In genomic region chr6:93293399-93294271, GRCh38 we compare ENCODE assay signal across 29 cellular contexts.
DNase-seq lines count a peak whose midpoint lies in the region; ATAC-seq and TF ChIP-seq lines count a peak whose summit lies in the region.
"Had no signal": no experiment of that assay in that cellular context is flagged by ENCODE, and none has a peak within 500 bp of the region (broad histone marks: within the 10 kb centered on the region; RNA-seq: fewer than 3 reads in every experiment).

No MANE protein-coding gene starts in this region.

- no peaks in the 10 kb centered on the region for H3K4me1 ChIP-seq in ovary (ENCODE audit: insufficient read depth)
- H3K4me1 ChIP-seq: BLaER1, foreskin keratinocyte, right lobe of liver, upper lobe of left lung had no signal

- no peaks in the 10 kb centered on the region for H3K36me3 ChIP-seq in ovary
- H3K36me3 ChIP-seq: BLaER1, esophagus muscularis mucosa, right lobe of liver, upper lobe of left lung had no signal

- no peak overlapping the region for H3K4me3 ChIP-seq in ovary
- H3K4me3 ChIP-seq: BLaER1, esophagus muscularis mucosa, right lobe of liver, upper lobe of left lung had no signal

- no peak for TF ChIP-seq EP300 in ovary (IDR thresholded peaks at IDR 0.05)

- H3K27me3 Mint-ChIP-seq in activated CD8-positive, alpha-beta memory T cell treated with anti-CD3 and anti-CD28 coated beads, Interleukin-2, amount 10 ng/mL, durations not matched to agents 7 days and 5 days = no peaks in the 10 kb centered on the region
- H3K27me3 Mint-ChIP-seq: activated CD4-positive, alpha-beta T cell treated with anti-CD3 and anti-CD28 coated beads, Interleukin-2, amount 10 ng/mL, durations not matched to agents 24 days and 14 days; activated T-cell treated with anti-CD3 and anti-CD28 coated beads, Interleukin-2, amount 50 U/mL, for 24 hours; dendritic cell treated with granulocyte-macrophage colony-stimulating factor and Interleukin-4, amounts not matched to agents 40 ng/mL and 50 ng/mL, for 4 days had no signal

- no peak overlapping the region for H3K27ac Mint-ChIP-seq in activated CD8-positive, alpha-beta memory T cell treated with anti-CD3 and anti-CD28 coated beads, Interleukin-2, amount 10 ng/mL, durations not matched to agents 7 days and 5 days
- H3K27ac Mint-ChIP-seq: activated CD4-positive, alpha-beta T cell treated with anti-CD3 and anti-CD28 coated beads, Interleukin-2, amount 10 ng/mL, durations not matched to agents 24 days and 14 days; activated T-cell treated with anti-CD3 and anti-CD28 coated beads, Interleukin-2, amount 50 U/mL, for 24 hours; dendritic cell treated with granulocyte-macrophage colony-stimulating factor and Interleukin-4, amounts not matched to agents 40 ng/mL and 50 ng/mL, for 4 days; endodermal cell; HFFc6; stimulated activated effector memory CD8-positive, alpha-beta T cell treated with anti-CD3 and anti-CD28 coated beads, Interleukin-12 subunit alpha, Interleukin-12 subunit beta, amount 100 ng/mL, for 72 hours had no signal

- no peaks in the 10 kb centered on the region for H3K4me1 Mint-ChIP-seq in activated CD8-positive, alpha-beta memory T cell treated with anti-CD3 and anti-CD28 coated beads, Interleukin-2, amount 10 ng/mL, durations not matched to agents 7 days and 5 days
- H3K4me1 Mint-ChIP-seq: activated CD4-positive, alpha-beta T cell treated with anti-CD3 and anti-CD28 coated beads, Interleukin-2, amount 10 ng/mL, durations not matched to agents 24 days and 14 days; nephron; stimulated activated effector memory CD8-positive, alpha-beta T cell treated with anti-CD3 and anti-CD28 coated beads, Interleukin-12 subunit alpha, Interleukin-12 subunit beta, amount 100 ng/mL, for 72 hours had no signal

- H3K36me3 Mint-ChIP-seq in activated CD8-positive, alpha-beta memory T cell treated with anti-CD3 and anti-CD28 coated beads, Interleukin-2, amount 10 ng/mL, durations not matched to agents 7 days and 5 days = no peaks in the 10 kb centered on the region
- H3K36me3 Mint-ChIP-seq: stimulated activated effector memory CD8-positive, alpha-beta T cell treated with anti-CD3 and anti-CD28 coated beads, Interleukin-12 subunit alpha, Interleukin-12 subunit beta, amount 100 ng/mL, for 72 hours had no signal

- no peaks in the 10 kb centered on the region for H3K9me3 ChIP-seq in ovary
- H3K9me3 ChIP-seq: BLaER1, esophagus muscularis mucosa, right lobe of liver, upper lobe of left lung had no signal

- H3K4me3 Mint-ChIP-seq in activated CD8-positive, alpha-beta memory T cell treated with anti-CD3 and anti-CD28 coated beads, Interleukin-2, amount 10 ng/mL, durations not matched to agents 7 days and 5 days = no peak overlapping the region
- H3K4me3 Mint-ChIP-seq: activated CD4-positive, alpha-beta T cell treated with anti-CD3 and anti-CD28 coated beads, Interleukin-2, amount 10 ng/mL, durations not matched to agents 24 days and 14 days; activated T-cell treated with anti-CD3 and anti-CD28 coated beads, Interleukin-2, amount 50 U/mL, for 24 hours; dendritic cell treated with granulocyte-macrophage colony-stimulating factor and Interleukin-4, amounts not matched to agents 40 ng/mL and 50 ng/mL, for 4 days; endodermal cell; HFFc6; nephron; stimulated activated effector memory CD8-positive, alpha-beta T cell treated with anti-CD3 and anti-CD28 coated beads, Interleukin-12 subunit alpha, Interleukin-12 subunit beta, amount 100 ng/mL, for 72 hours had no signal

- DNase-seq in DMS153 (lab: John Stamatoyannopoulos, UW) (peak; percentile 66), NCI-H1417 (lab: John Stamatoyannopoulos, UW) (peak; percentile 18 to 98 (median 75)), NCI-H2227 (lab: John Stamatoyannopoulos, UW; ENCODE audit: unreplicated experiment) (peak; percentile 74), cerebellar cortex (ENCODE audit: low spot score) (peak; percentile 24), ovary (no peak), COLO668 (lab: John Stamatoyannopoulos, UW; ENCODE audit: unreplicated experiment) (no peak)
- no peak for DNase-seq in activated CD8-positive, alpha-beta memory T cell treated with anti-CD3 and anti-CD28 coated beads, Interleukin-2, amount 10 ng/mL, durations not matched to agents 7 days and 5 days
- DNase-seq: activated CD4-positive, alpha-beta T cell treated with anti-CD3 and anti-CD28 coated beads, Interleukin-2, amount 10 ng/mL, durations not matched to agents 24 days and 14 days; activated gamma-delta T cell treated with Interleukin-2 at 50 U/mL for 16 hours; activated T-cell treated with anti-CD3 and anti-CD28 coated beads, Interleukin-2, amount 50 U/mL, for 24 hours; central memory CD4-positive, alpha-beta T cell; endodermal cell; foreskin keratinocyte; HFFc6; kidney glomerular epithelial cell; MV-4-11; NCI-H2171; NCI-H526; OCI-M1; right lobe of liver; stimulated activated CD4-positive, alpha-beta T cell treated with anti-CD3 and anti-CD28 coated beads, Interleukin-4, amount 100 ng/mL, for 24 hours; substantia nigra; upper lobe of left lung had no signal

- WGBS in ovary, 3 donors = 88 to 90% (median 89%) methylated on average over 10 of the region's 10 CpGs

- H3K27ac ChIP-seq in ovary = no peak overlapping the region
- H3K27ac ChIP-seq: BLaER1, esophagus muscularis mucosa, foreskin keratinocyte, right lobe of liver, upper lobe of left lung, VCaP had no signal

- ATAC-seq in activated CD8-positive, alpha-beta memory T cell treated with anti-CD3 and anti-CD28 coated beads, Interleukin-2, amount 10 ng/mL, durations not matched to agents 7 days and 5 days = no peak
- ATAC-seq: foreskin keratinocyte; right lobe of liver; stimulated activated effector memory CD8-positive, alpha-beta T cell treated with anti-CD3 and anti-CD28 coated beads, Interleukin-12 subunit alpha, Interleukin-12 subunit beta, amount 100 ng/mL, for 72 hours had no signal

- TF ChIP-seq CTCF in ovary (IDR thresholded peaks at IDR 0.05) = no peak

- CTCF ChIA-PET in activated CD8-positive, alpha-beta memory T cell treated with anti-CD3 and anti-CD28 coated beads, Interleukin-2, amount 10 ng/mL, durations not matched to agents 7 days and 5 days (lab: Charles Lee) = no interaction called here

- H3K27me3 ChIP-seq in ovary = no peaks in the 10 kb centered on the region
- H3K27me3 ChIP-seq: BLaER1, esophagus muscularis mucosa, foreskin keratinocyte, right lobe of liver, upper lobe of left lung had no signal

- no peak for TF ChIP-seq POLR2A in ovary (IDR thresholded peaks at IDR 0.05)

- intact Hi-C loops in ovary (cut with DNase I) = no loop called here

- H3K9me3 Mint-ChIP-seq in activated CD8-positive, alpha-beta memory T cell treated with anti-CD3 and anti-CD28 coated beads, Interleukin-2, amount 10 ng/mL, durations not matched to agents 7 days and 5 days (ENCODE audit: low read depth) = peaks cover 5% of the 10 kb centered on the region
- H3K9me3 Mint-ChIP-seq: activated CD4-positive, alpha-beta T cell treated with anti-CD3 and anti-CD28 coated beads, Interleukin-2, amount 10 ng/mL, durations not matched to agents 24 days and 14 days; dendritic cell treated with granulocyte-macrophage colony-stimulating factor and Interleukin-4, amounts not matched to agents 40 ng/mL and 50 ng/mL, for 4 days; endodermal cell; nephron had no signal

Comparison
In these comparisons a context has a peak if more than half of its experiments do, and no peak if none do; other contexts are left out.
1. DNase-seq: peak in DMS153 (single experiment), NCI-H1417 (3 of 3), NCI-H2227 (single experiment) and cerebellar cortex (single experiment); none in ovary (0 of 5), COLO668 (single experiment) and activated CD8-positive, alpha-beta memory T cell treated with anti-CD3 and anti-CD28 coated beads, Interleukin-2, amount 10 ng/mL, durations not matched to agents 7 days and 5 days (single experiment).